Comparison of ENCODE assay signal across 1 cellular context in genomic region chr11:62881579-62882427, GRCh38.
TF ChIP-seq lines count a peak whose summit lies in the region.

No MANE protein-coding gene starts in this region.

TF ChIP-seq in HEK293, 187 proteins besides CTCF, POLR2A, EP300 and RAD21 (continued from another document):
- TF ChIP-seq ZNF639 (tag by site-specific recombination; IDR thresholded peaks at IDR 0.05) (no peak), ZNF391 (tag by site-specific recombination; IDR thresholded peaks at IDR 0.05; ENCODE audit: borderline replicate concordance, low read depth) (no peak), PRDM1 (tag by site-specific recombination; IDR thresholded peaks at IDR 0.05) (no peak), SP7 (tag by site-specific recombination; IDR thresholded peaks at IDR 0.05) (peak; percentile 10; the same call in 1 of the 2 replicates), ZNF623 (tag by site-specific recombination; IDR thresholded peaks at IDR 0.05) (no peak), BCL11B (tag by site-specific recombination; IDR thresholded peaks at IDR 0.05; ENCODE audit: low read depth) (no peak), KLF16 (tag by site-specific recombination; IDR thresholded peaks at IDR 0.05) (no peak; the same call in 1 of the 2 replicates), ZNF16 (tag by site-specific recombination; IDR thresholded peaks at IDR 0.05; ENCODE audit: low read depth) (no peak), SALL2 (tag by site-specific recombination; IDR thresholded peaks at IDR 0.05; ENCODE audit: borderline replicate concordance) (no peak), YY1 (tag by site-specific recombination; IDR thresholded peaks at IDR 0.05) (no peak)
